8 cellular contexts compared by ENCODE assay signal in genomic region chr5:159228097-159228496, GRCh38. TPM values are rescaled to one million over a fixed set of nuclear protein-coding genes. Genes with fewer than 3 reads are reported as not detected.
A peak's percentile ranks its signal among the peaks of the same experiment; 100 is the strongest.
DNase-seq lines count a peak whose midpoint lies in the region; ATAC-seq and TF ChIP-seq lines count a peak whose summit lies in the region.
"Not testable (repeated sequence)": the region's sequence is repeated elsewhere in the genome, so short reads cannot be mapped to it uniquely, and the experiment has no call there.

No MANE protein-coding gene starts in this region.

- not testable (repeated sequence) for TF ChIP-seq CTCF in astrocyte of the spinal cord (IDR thresholded peaks at IDR 0.05; ENCODE audit: low read depth, low read length); mucosa of descending colon (IDR thresholded peaks at IDR 0.05)

- H3K4me3 ChIP-seq in astrocyte of the spinal cord (ENCODE audit: low read depth, low read length); mucosa of descending colon: not testable (repeated sequence)

- DNase-seq in A172 (ENCODE audit: low spot score) = peak; percentile 42
- DNase-seq in H4 (ENCODE audit: low spot score) = peak; percentile 26
- peak; percentile 47 for DNase-seq in NCI-H146 (lab: John Stamatoyannopoulos, UW)
- DNase-seq in NCI-H748 (lab: John Stamatoyannopoulos, UW; ENCODE audit: unreplicated experiment) = peak; percentile 53
- DNase-seq in SHP77 (lab: John Stamatoyannopoulos, UW) = peak; percentile 5 to 18
- peak; percentile 40 for DNase-seq in astrocyte of the spinal cord (ENCODE audit: low read depth, low spot score)
- not testable (repeated sequence) for DNase-seq in mucosa of descending colon

- intact Hi-C loops in mucosa of descending colon (cut with DNase I, micrococcal nuclease) = not testable (repeated sequence)

- H3K4me1 ChIP-seq in mucosa of descending colon (ENCODE audit: low read depth) = not testable (repeated sequence)

- ATAC-seq in esophagus mucosa (peak; percentile 86), mucosa of descending colon (peak; percentile 46)

- not testable (repeated sequence) for H3K36me3 ChIP-seq in mucosa of descending colon (ENCODE audit: low read depth)

- in situ Hi-C loops in astrocyte of the spinal cord (cut with HindIII; ENCODE audit: low sequenced_read_pairs) = not testable (repeated sequence)

- H3K9me3 ChIP-seq in mucosa of descending colon = not testable (repeated sequence)

RNA-seq across cellular contexts. Expression of gene RNF145, which starts 18.7 kb away (rescaled TPM):
- 117 and 122 TPM in 2 replicates for total RNA-seq in A172 (2014; rRNA removed; shearing (Covaris generic))
- total RNA-seq in H4 (2014; rRNA removed; shearing (Covaris generic)) = 18.3 and 37.2 TPM in 2 replicates
- 111 TPM for total RNA-seq in esophagus mucosa
- total RNA-seq in mucosa of descending colon = 10 to 100 TPM; 50.0 to 72.6 (median 57.2) TPM

RNA-seq across cellular contexts. Expression of gene UBLCP1, which starts 35.0 kb away (rescaled TPM):
- 51.5 and 59.8 TPM in 2 replicates for total RNA-seq in A172 (2014; rRNA removed; shearing (Covaris generic))
- total RNA-seq in H4 (2014; rRNA removed; shearing (Covaris generic)) = 38.6 and 44.4 TPM in 2 replicates
- total RNA-seq in esophagus mucosa = 24.0 TPM
- 10 to 100 TPM; 12.1 to 18.3 (median 17.7) TPM for total RNA-seq in mucosa of descending colon
